Comparison of ENCODE assay signal across 12 cellular contexts in the genomic region with DNA sequence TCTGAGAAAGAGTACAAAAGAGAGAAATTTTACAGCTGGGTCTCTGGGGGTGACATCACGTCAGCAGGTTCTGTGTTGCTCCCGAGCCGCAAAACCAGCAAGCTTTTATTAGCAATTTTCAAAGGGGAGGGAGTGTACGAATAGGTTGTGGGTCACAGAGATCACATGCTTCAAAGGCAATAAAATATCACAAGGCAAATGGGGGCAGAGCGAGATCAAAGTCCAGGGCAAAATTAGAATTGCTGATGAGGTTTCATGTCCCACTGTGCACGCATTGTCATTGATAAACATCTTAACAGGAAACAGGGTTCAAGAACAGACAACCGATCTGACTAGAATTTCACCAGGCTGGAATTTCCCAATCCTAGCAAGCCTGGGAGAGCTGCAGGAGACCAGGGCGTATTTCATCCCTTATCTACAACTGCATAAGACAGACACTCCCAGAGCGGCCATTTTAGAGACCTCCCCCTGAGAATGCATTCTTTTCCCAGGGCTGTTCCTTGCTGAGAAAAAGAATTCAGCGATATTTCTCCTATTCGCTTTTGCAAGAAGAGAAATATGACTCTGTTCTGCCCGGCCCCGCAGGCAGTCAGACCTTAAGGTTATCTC. TPM values are rescaled to one million over a fixed set of nuclear protein-coding genes. Genes with fewer than 3 reads are reported as not detected.
"Had no signal": no experiment of that assay in that cellular context is flagged by ENCODE, and none has a peak within 500 bp of the region (broad histone marks: within the 10 kb centered on the region; RNA-seq: fewer than 3 reads in every experiment).

No MANE protein-coding gene starts in this region.

RNA-seq across cellular contexts. Expression of a gene that starts 3.7 kb away (rescaled TPM):
- total RNA-seq: hepatocyte, kidney epithelial cell, left ventricle myocardium inferior, myocyte, omental fat pad, skeletal muscle tissue, smooth muscle cell, thoracic aorta, ureter had no signal
- polyA plus RNA-seq: hepatocyte, neural cell had no signal

RNA-seq across cellular contexts. Expression of a gene that starts 12.2 kb away (rescaled TPM):
- total RNA-seq: hepatocyte, kidney epithelial cell, mucosa of descending colon, myocyte, omental fat pad, skeletal muscle tissue, stomach, thoracic aorta, ureter had no signal
- polyA plus RNA-seq: hepatocyte had no signal
